ENCODE assay signal across 2 cellular contexts in the genomic region with DNA sequence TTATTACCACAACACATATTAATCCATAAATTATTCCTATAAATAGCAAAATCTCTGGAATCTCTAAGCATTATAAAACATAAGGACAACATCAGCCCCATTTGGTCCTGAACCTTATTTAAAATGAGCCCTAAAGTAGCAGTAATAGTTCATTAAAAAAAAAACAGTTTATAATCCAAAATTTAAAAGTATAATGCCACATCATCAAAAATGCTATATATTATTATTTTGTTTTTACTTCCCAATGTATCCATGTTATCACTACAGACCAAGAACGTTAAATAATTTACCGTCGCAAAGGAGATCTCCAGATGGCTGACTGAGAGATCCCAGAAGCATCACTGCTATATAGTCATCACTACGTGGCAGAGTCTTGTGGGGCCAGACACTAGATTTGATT.
TF ChIP-seq lines count a peak whose summit lies in the region.

No MANE protein-coding gene starts in this region.

TF ChIP-seq in HepG2, 621 proteins besides CTCF, POLR2A, EP300 and RAD21 (continued from another document):
- no peak for TF ChIP-seq U2AF2 (IDR thresholded peaks at IDR 0.05; ENCODE audit: low read depth, low read length)
- peak; percentile 55; the same call in 1 of the 2 replicates for TF ChIP-seq MAFF (IDR thresholded peaks at IDR 0.05; ENCODE audit: low read depth, low read length)
- TF ChIP-seq NR2C2 (CRISPR knock-in tag; IDR thresholded peaks at IDR 0.05; ENCODE audit: borderline replicate concordance): no peak
- no peak for TF ChIP-seq ZMYM3 (CRISPR knock-in tag; IDR thresholded peaks at IDR 0.05)

TF ChIP-seq in SK-N-SH treated with all-trans-retinoic acid at 6 μM for 48 hours, 23 proteins besides CTCF, POLR2A, EP300 and RAD21 (continued from another document):
- no peak for TF ChIP-seq TSHZ2 (CRISPR knock-in tag; IDR thresholded peaks at IDR 0.05)
- TF ChIP-seq SNAI2 (CRISPR knock-in tag; IDR thresholded peaks at IDR 0.05): no peak
- no peak for TF ChIP-seq BACH2 (CRISPR knock-in tag; IDR thresholded peaks at IDR 0.05; ENCODE audit: borderline replicate concordance)
- TF ChIP-seq CSDC2 (CRISPR knock-in tag; IDR thresholded peaks at IDR 0.05): no peak
- no peak for TF ChIP-seq ZNF565 (CRISPR knock-in tag; conservative IDR thresholded peaks at IDR 0.05; ENCODE audit: low read depth)
- TF ChIP-seq RARB (CRISPR knock-in tag; IDR thresholded peaks at IDR 0.05): no peak
- TF ChIP-seq, protein P1, sequence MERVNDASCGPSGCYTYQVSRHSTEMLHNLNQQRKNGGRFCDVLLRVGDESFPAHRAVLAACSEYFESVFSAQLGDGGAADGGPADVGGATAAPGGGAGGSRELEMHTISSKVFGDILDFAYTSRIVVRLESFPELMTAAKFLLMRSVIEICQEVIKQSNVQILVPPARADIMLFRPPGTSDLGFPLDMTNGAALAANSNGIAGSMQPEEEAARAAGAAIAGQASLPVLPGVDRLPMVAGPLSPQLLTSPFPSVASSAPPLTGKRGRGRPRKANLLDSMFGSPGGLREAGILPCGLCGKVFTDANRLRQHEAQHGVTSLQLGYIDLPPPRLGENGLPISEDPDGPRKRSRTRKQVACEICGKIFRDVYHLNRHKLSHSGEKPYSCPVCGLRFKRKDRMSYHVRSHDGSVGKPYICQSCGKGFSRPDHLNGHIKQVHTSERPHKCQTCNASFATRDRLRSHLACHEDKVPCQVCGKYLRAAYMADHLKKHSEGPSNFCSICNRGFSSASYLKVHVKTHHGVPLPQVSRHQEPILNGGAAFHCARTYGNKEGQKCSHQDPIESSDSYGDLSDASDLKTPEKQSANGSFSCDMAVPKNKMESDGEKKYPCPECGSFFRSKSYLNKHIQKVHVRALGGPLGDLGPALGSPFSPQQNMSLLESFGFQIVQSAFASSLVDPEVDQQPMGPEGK (CRISPR knock-in tag; IDR thresholded peaks at IDR 0.05; ENCODE audit: borderline replicate concordance): no peak
- TF ChIP-seq GLIS3 (CRISPR knock-in tag; IDR thresholded peaks at IDR 0.05): no peak
- no peak for TF ChIP-seq ISL1 (CRISPR knock-in tag; IDR thresholded peaks at IDR 0.05)
- TF ChIP-seq ARNTL (CRISPR knock-in tag; IDR thresholded peaks at IDR 0.05; ENCODE audit: borderline replicate concordance, low read depth): no peak
- TF ChIP-seq CSRNP3 (CRISPR knock-in tag; IDR thresholded peaks at IDR 0.05): no peak
- no peak for TF ChIP-seq PPARA (CRISPR knock-in tag; IDR thresholded peaks at IDR 0.05; ENCODE audit: borderline replicate concordance)
- TF ChIP-seq, protein P2, sequence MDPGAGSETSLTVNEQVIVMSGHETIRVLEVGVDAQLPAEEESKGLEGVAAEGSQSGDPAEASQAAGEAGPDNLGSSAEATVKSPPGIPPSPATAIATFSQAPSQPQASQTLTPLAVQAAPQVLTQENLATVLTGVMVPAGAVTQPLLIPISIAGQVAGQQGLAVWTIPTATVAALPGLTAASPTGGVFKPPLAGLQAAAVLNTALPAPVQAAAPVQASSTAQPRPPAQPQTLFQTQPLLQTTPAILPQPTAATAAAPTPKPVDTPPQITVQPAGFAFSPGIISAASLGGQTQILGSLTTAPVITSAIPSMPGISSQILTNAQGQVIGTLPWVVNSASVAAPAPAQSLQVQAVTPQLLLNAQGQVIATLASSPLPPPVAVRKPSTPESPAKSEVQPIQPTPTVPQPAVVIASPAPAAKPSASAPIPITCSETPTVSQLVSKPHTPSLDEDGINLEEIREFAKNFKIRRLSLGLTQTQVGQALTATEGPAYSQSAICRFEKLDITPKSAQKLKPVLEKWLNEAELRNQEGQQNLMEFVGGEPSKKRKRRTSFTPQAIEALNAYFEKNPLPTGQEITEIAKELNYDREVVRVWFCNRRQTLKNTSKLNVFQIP (CRISPR knock-in tag; IDR thresholded peaks at IDR 0.05; ENCODE audit: borderline replicate concordance, low read depth): no peak
- TF ChIP-seq ZC3H10 (CRISPR knock-in tag; IDR thresholded peaks at IDR 0.05): no peak
- TF ChIP-seq CREB5 (CRISPR knock-in tag; IDR thresholded peaks at IDR 0.05; ENCODE audit: low read depth): no peak
- no peak for TF ChIP-seq ZNF8 (CRISPR knock-in tag; IDR thresholded peaks at IDR 0.05)
- TF ChIP-seq TCF4 (CRISPR knock-in tag; IDR thresholded peaks at IDR 0.05; ENCODE audit: borderline replicate concordance): no peak
- no peak for TF ChIP-seq ESRRG (CRISPR knock-in tag; IDR thresholded peaks at IDR 0.05)
TF ChIP-seq in SK-N-SH treated with all-trans-retinoic acid at 6 μM for 48 hours: peak in this region for 0.
